Comparison of ENCODE assay signal across 1 cellular context in genomic region chr17:35175638-35176415, GRCh38.
TF ChIP-seq lines count a peak whose summit lies in the region.

No MANE protein-coding gene starts in this region.

TF ChIP-seq in HEK293, 187 proteins besides CTCF, POLR2A, EP300 and RAD21:
- TF ChIP-seq PRDM1 (tag by site-specific recombination; IDR thresholded peaks at IDR 0.05): 0 out of 2 replicates have a peak, but pooled peaks have one; percentile 13
- TF ChIP-seq, protein P1, sequence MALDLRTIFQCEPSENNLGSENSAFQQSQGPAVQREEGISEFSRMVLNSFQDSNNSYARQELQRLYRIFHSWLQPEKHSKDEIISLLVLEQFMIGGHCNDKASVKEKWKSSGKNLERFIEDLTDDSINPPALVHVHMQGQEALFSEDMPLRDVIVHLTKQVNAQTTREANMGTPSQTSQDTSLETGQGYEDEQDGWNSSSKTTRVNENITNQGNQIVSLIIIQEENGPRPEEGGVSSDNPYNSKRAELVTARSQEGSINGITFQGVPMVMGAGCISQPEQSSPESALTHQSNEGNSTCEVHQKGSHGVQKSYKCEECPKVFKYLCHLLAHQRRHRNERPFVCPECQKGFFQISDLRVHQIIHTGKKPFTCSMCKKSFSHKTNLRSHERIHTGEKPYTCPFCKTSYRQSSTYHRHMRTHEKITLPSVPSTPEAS (tag by site-specific recombination; IDR thresholded peaks at IDR 0.05): no peak
- TF ChIP-seq ZNF544 (tag by site-specific recombination; IDR thresholded peaks at IDR 0.05): no peak
- TF ChIP-seq, protein P2, sequence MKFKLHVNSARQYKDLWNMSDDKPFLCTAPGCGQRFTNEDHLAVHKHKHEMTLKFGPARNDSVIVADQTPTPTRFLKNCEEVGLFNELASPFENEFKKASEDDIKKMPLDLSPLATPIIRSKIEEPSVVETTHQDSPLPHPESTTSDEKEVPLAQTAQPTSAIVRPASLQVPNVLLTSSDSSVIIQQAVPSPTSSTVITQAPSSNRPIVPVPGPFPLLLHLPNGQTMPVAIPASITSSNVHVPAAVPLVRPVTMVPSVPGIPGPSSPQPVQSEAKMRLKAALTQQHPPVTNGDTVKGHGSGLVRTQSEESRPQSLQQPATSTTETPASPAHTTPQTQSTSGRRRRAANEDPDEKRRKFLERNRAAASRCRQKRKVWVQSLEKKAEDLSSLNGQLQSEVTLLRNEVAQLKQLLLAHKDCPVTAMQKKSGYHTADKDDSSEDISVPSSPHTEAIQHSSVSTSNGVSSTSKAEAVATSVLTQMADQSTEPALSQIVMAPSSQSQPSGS (tag by site-specific recombination; IDR thresholded peaks at IDR 0.05; ENCODE audit: low read depth): 0 out of 2 replicates have a peak, but pooled peaks have one; percentile 11
- no peak for TF ChIP-seq ZNF19 (tag by site-specific recombination; IDR thresholded peaks at IDR 0.05; ENCODE audit: low read depth)
